In genomic region chr20:34300809-34301586, GRCh38 we compare ENCODE assay signal across 1 cellular context.
TF ChIP-seq lines count a peak whose summit lies in the region.

No MANE protein-coding gene starts in this region.

TF ChIP-seq in HepG2, 621 proteins besides CTCF, POLR2A, EP300 and RAD21 (continues in another document):
- TF ChIP-seq ATRX (CRISPR knock-in tag; IDR thresholded peaks at IDR 0.05; ENCODE audit: borderline replicate concordance) (no peak), ZC3H4 (CRISPR knock-in tag; IDR thresholded peaks at IDR 0.05; ENCODE audit: borderline replicate concordance) (no peak), GLI4 (CRISPR knock-in tag; IDR thresholded peaks at IDR 0.05; ENCODE audit: borderline replicate concordance) (peak; percentile 57; the same call in 1 of the 2 replicates), ZNF546 (CRISPR knock-in tag; conservative IDR thresholded peaks at IDR 0.05) (no peak), RBFOX2 (IDR thresholded peaks at IDR 0.05; ENCODE audit: low read depth, low read length) (peak; percentile 29; the same call in 1 of the 2 replicates), ZNF772 (CRISPR knock-in tag; IDR thresholded peaks at IDR 0.05) (no peak), ZNF543 (CRISPR knock-in tag; IDR thresholded peaks at IDR 0.05) (no peak), ZNF614 (CRISPR knock-in tag; IDR thresholded peaks at IDR 0.05; ENCODE audit: borderline replicate concordance) (peak; percentile 58; the same call in 1 of the 2 replicates), ZBTB3 (CRISPR knock-in tag; IDR thresholded peaks at IDR 0.05; ENCODE audit: borderline replicate concordance, low read depth) (no peak), TSC22D2 (CRISPR knock-in tag; IDR thresholded peaks at IDR 0.05; ENCODE audit: borderline replicate concordance) (0 out of 2 replicates have a peak, but pooled peaks have one; percentile 42), XRCC5 (optimal IDR thresholded peaks at IDR 0.05; ENCODE audit: low read length) (no peak), RFXAP (CRISPR knock-in tag; IDR thresholded peaks at IDR 0.05; ENCODE audit: borderline replicate concordance) (no peak), HDAC2 (CRISPR knock-in tag; IDR thresholded peaks at IDR 0.05) (peak; percentile 73; the same call in 1 of the 2 replicates), RBM39 (IDR thresholded peaks at IDR 0.05; ENCODE audit: low read depth, low read length, poor library complexity, severe bottlenecking) (no peak), ZKSCAN1 (IDR thresholded peaks at IDR 0.05; ENCODE audit: low read length) (no peak), ZFP90 (CRISPR knock-in tag; IDR thresholded peaks at IDR 0.05; ENCODE audit: borderline replicate concordance) (no peak), ZSCAN22 (CRISPR knock-in tag; IDR thresholded peaks at IDR 0.05) (no peak), HOXA3 (CRISPR knock-in tag; IDR thresholded peaks at IDR 0.05) (0 out of 2 replicates have a peak, but pooled peaks have one; percentile 17), ARID5B (CRISPR knock-in tag; IDR thresholded peaks at IDR 0.05) (peak; percentile 79), ZNF556 (CRISPR knock-in tag; IDR thresholded peaks at IDR 0.05; ENCODE audit: borderline replicate concordance) (0 out of 2 replicates have a peak, but pooled peaks have one; percentile 29), ZNF20 (CRISPR knock-in tag; IDR thresholded peaks at IDR 0.05) (no peak), TBX2 (CRISPR knock-in tag; IDR thresholded peaks at IDR 0.05; ENCODE audit: borderline replicate concordance) (peak; percentile 85), HNF4A (CRISPR knock-in tag; IDR thresholded peaks at IDR 0.05) (peak; percentile 68), PAX8 (CRISPR knock-in tag; IDR thresholded peaks at IDR 0.05; ENCODE audit: borderline replicate concordance) (no peak), ZNF362 (CRISPR knock-in tag; IDR thresholded peaks at IDR 0.05; ENCODE audit: borderline replicate concordance) (no peak), SRY (CRISPR knock-in tag; IDR thresholded peaks at IDR 0.05) (no peak), ZNF687 (CRISPR knock-in tag; IDR thresholded peaks at IDR 0.05) (peak; percentile 63), SRSF1 (optimal IDR thresholded peaks at IDR 0.05; ENCODE audit: low read depth, low read length) (no peak), ATF2 (CRISPR knock-in tag; IDR thresholded peaks at IDR 0.05) (peak; percentile 24; the same call in 1 of the 2 replicates), TOPORS (CRISPR knock-in tag; IDR thresholded peaks at IDR 0.05) (no peak), PRPF4 (IDR thresholded peaks at IDR 0.05; ENCODE audit: low read depth, low read length, poor library complexity, severe bottlenecking) (no peak)
- TF ChIP-seq, protein P1, sequence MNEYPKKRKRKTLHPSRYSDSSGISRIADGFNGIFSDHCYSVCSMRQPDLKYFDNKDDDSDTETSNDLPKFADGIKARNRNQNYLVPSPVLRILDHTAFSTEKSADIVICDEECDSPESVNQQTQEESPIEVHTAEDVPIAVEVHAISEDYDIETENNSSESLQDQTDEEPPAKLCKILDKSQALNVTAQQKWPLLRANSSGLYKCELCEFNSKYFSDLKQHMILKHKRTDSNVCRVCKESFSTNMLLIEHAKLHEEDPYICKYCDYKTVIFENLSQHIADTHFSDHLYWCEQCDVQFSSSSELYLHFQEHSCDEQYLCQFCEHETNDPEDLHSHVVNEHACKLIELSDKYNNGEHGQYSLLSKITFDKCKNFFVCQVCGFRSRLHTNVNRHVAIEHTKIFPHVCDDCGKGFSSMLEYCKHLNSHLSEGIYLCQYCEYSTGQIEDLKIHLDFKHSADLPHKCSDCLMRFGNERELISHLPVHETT (CRISPR knock-in tag; conservative IDR thresholded peaks at IDR 0.05), result no peak
- TF ChIP-seq, protein P2, sequence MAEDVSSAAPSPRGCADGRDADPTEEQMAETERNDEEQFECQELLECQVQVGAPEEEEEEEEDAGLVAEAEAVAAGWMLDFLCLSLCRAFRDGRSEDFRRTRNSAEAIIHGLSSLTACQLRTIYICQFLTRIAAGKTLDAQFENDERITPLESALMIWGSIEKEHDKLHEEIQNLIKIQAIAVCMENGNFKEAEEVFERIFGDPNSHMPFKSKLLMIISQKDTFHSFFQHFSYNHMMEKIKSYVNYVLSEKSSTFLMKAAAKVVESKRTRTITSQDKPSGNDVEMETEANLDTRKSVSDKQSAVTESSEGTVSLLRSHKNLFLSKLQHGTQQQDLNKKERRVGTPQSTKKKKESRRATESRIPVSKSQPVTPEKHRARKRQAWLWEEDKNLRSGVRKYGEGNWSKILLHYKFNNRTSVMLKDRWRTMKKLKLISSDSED (CRISPR knock-in tag; IDR thresholded peaks at IDR 0.05), result peak; percentile 54; the same call in 1 of the 2 replicates
- TF ChIP-seq, protein P3, sequence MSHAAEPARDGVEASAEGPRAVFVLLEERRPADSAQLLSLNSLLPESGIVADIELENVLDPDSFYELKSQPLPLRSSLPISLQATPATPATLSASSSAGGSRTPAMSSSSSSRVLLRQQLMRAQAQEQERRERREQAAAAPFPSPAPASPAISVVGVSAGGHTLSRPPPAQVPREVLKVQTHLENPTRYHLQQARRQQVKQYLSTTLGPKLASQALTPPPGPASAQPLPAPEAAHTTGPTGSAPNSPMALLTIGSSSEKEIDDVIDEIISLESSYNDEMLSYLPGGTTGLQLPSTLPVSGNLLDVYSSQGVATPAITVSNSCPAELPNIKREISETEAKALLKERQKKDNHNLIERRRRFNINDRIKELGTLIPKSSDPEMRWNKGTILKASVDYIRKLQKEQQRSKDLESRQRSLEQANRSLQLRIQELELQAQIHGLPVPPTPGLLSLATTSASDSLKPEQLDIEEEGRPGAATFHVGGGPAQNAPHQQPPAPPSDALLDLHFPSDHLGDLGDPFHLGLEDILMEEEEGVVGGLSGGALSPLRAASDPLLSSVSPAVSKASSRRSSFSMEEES (CRISPR knock-in tag; IDR thresholded peaks at IDR 0.05), result peak; percentile 81
- TF ChIP-seq, protein P4, sequence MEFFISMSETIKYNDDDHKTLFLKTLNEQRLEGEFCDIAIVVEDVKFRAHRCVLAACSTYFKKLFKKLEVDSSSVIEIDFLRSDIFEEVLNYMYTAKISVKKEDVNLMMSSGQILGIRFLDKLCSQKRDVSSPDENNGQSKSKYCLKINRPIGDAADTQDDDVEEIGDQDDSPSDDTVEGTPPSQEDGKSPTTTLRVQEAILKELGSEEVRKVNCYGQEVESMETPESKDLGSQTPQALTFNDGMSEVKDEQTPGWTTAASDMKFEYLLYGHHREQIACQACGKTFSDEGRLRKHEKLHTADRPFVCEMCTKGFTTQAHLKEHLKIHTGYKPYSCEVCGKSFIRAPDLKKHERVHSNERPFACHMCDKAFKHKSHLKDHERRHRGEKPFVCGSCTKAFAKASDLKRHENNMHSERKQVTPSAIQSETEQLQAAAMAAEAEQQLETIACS (CRISPR knock-in tag; IDR thresholded peaks at IDR 0.05), result no peak
- TF ChIP-seq, protein P5, sequence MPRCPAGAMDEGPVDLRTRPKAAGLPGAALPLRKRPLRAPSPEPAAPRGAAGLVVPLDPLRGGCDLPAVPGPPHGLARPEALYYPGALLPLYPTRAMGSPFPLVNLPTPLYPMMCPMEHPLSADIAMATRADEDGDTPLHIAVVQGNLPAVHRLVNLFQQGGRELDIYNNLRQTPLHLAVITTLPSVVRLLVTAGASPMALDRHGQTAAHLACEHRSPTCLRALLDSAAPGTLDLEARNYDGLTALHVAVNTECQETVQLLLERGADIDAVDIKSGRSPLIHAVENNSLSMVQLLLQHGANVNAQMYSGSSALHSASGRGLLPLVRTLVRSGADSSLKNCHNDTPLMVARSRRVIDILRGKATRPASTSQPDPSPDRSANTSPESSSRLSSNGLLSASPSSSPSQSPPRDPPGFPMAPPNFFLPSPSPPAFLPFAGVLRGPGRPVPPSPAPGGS (CRISPR knock-in tag; IDR thresholded peaks at IDR 0.05), result no peak
- TF ChIP-seq, protein P6, sequence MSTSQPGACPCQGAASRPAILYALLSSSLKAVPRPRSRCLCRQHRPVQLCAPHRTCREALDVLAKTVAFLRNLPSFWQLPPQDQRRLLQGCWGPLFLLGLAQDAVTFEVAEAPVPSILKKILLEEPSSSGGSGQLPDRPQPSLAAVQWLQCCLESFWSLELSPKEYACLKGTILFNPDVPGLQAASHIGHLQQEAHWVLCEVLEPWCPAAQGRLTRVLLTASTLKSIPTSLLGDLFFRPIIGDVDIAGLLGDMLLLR (CRISPR knock-in tag; IDR thresholded peaks at IDR 0.05), result no peak
- TF ChIP-seq, protein P7, sequence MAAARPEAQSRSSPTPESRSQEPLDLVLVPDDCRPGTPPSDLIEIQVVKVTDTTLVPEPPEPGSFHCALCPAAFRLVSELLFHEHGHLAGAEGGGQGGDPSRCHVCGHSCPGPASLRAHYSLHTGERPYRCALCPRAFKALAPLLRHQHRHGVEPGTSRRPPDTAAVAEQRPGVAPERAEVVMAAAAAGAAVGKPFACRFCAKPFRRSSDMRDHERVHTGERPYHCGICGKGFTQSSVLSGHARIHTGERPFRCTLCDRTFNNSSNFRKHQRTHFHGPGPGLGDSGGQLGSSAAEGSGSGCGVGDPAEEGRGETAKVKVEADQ (CRISPR knock-in tag; IDR thresholded peaks at IDR 0.05; ENCODE audit: borderline replicate concordance), result 0 out of 2 replicates have a peak, but pooled peaks have one; percentile 60
